In genomic region chr13:91144054-91144453, GRCh38 we compare ENCODE assay signal across 15 cellular contexts.
DNase-seq lines count a peak whose midpoint lies in the region; ATAC-seq, FAIRE-seq and TF ChIP-seq lines count a peak whose summit lies in the region.
"Had no signal": no experiment of that assay in that cellular context is flagged by ENCODE, and none has a peak within 500 bp of the region (broad histone marks: within the 10 kb centered on the region; RNA-seq: fewer than 3 reads in every experiment).

No MANE protein-coding gene starts in this region.

- in situ Hi-C loops in KBM-7 (cut with MboI; ENCODE audit: low pct_unique_long_range_greater_than_20kb, low sequenced_read_pairs), result no loop called here

- intact Hi-C loops in pancreas (cut with DNase I), result no loop called here

- H3K9me3 ChIP-seq in pancreas (no peaks in the 10 kb centered on the region), T-helper 17 cell (ENCODE audit: control insufficient read depth, low read length, poor library complexity, severe bottlenecking) (no peaks in the 10 kb centered on the region)
- H3K9me3 ChIP-seq: sigmoid colon had no signal

- no peak for TF ChIP-seq CTCF in bronchial epithelial cell (IDR thresholded peaks at IDR 0.05; ENCODE audit: insufficient read depth, low read length, severe bottlenecking)
- TF ChIP-seq CTCF in pancreas (IDR thresholded peaks at IDR 0.05), result no peak

- no peaks in the 10 kb centered on the region for H3K27me3 ChIP-seq in bronchial epithelial cell (ENCODE audit: control insufficient read depth, insufficient read depth, low read length)
- no peaks in the 10 kb centered on the region for H3K27me3 ChIP-seq in pancreas
- H3K27me3 ChIP-seq: sigmoid colon had no signal

- peaks cover 2% of the 10 kb centered on the region for H3K4me1 Mint-ChIP-seq in T-helper 17 cell
- H3K4me1 Mint-ChIP-seq: CD4-positive, CD25-positive, alpha-beta regulatory T cell; central memory CD8-positive, alpha-beta T cell; naive thymus-derived CD8-positive, alpha-beta T cell had no signal

- H3K4me3 Mint-ChIP-seq in T-helper 17 cell, result no peak overlapping the region
- H3K4me3 Mint-ChIP-seq: CD4-positive, CD25-positive, alpha-beta regulatory T cell; central memory CD8-positive, alpha-beta T cell; naive thymus-derived CD8-positive, alpha-beta T cell had no signal

- peaks cover 0 to 13% (median 5%) of the 10 kb centered on the region in 3 donors for H3K4me1 ChIP-seq in pancreas
- H3K4me1 ChIP-seq: sigmoid colon had no signal

- FAIRE-seq in bronchial epithelial cell (lab: Jason Lieb, UNC) (peak; percentile 18), pancreas (lab: Jason Lieb, UNC) (no peak)
- FAIRE-seq: TTC549 had no signal

- peak overlapping the region in 1 of 4 donors; percentile 57 for H3K27ac ChIP-seq in pancreas
- H3K27ac ChIP-seq: sigmoid colon had no signal

- H3K36me3 ChIP-seq in bronchial epithelial cell (ENCODE audit: control insufficient read depth, insufficient read depth, low read length) (no peaks in the 10 kb centered on the region), pancreas (no peaks in the 10 kb centered on the region)
- H3K36me3 ChIP-seq: sigmoid colon had no signal

- DNase-seq in KBM-7 (peak; percentile 81), OCI-M2 (lab: John Stamatoyannopoulos, UW; ENCODE audit: unreplicated experiment) (peak; percentile 72), bronchial epithelial cell (ENCODE audit: low read depth) (no peak), pancreas (no peak), T-helper 17 cell (no peak), COR-L47 (lab: John Stamatoyannopoulos, UW) (no peak), GOT3 (lab: John Stamatoyannopoulos, UW) (no peak)
- DNase-seq: activated naive CD4-positive, alpha-beta T cell treated with anti-CD3 and anti-CD28 coated beads, Interleukin-2, amount 50 U/mL, for 16 hours; CD4-positive, CD25-positive, alpha-beta regulatory T cell; naive thymus-derived CD8-positive, alpha-beta T cell; sigmoid colon had no signal

- H3K27ac Mint-ChIP-seq in T-helper 17 cell, result no peak overlapping the region
- H3K27ac Mint-ChIP-seq: CD4-positive, CD25-positive, alpha-beta regulatory T cell; naive thymus-derived CD8-positive, alpha-beta T cell had no signal

- peaks cover 31% of the 10 kb centered on the region for H3K27me3 Mint-ChIP-seq in T-helper 17 cell
- H3K27me3 Mint-ChIP-seq: CD4-positive, CD25-positive, alpha-beta regulatory T cell had no signal

- H3K36me3 Mint-ChIP-seq in T-helper 17 cell (ENCODE audit: low read depth), result no peaks in the 10 kb centered on the region
- H3K36me3 Mint-ChIP-seq: CD4-positive, CD25-positive, alpha-beta regulatory T cell; naive thymus-derived CD8-positive, alpha-beta T cell had no signal

- ATAC-seq in pancreas (peak in 3 of 4 donors; percentile 31 to 61 (median 51)), T-helper 17 cell (no peak), HG03469 (IDR thresholded peaks at IDR 0.05; ENCODE audit: unreplicated experiment) (no peak)
- ATAC-seq: naive thymus-derived CD8-positive, alpha-beta T cell; Panc1 had no signal

- H3K4me3 ChIP-seq in bronchial epithelial cell (ENCODE audit: low read depth, low read length) (no peak overlapping the region), pancreas (no peak overlapping the region)
- H3K4me3 ChIP-seq: sigmoid colon had no signal

- WGBS in pancreas, 2 donors, result 37 to 52% methylated on average over 2 of the region's 2 CpGs

Comparison
In these comparisons a context has a peak if more than half of its experiments do, and no peak if none do; other contexts are left out.
1. DNase-seq: peak in KBM-7 (single experiment) and OCI-M2 (single experiment); none in bronchial epithelial cell (single experiment), pancreas (0 of 6), T-helper 17 cell (0 of 3), COR-L47 (single experiment) and GOT3 (single experiment).
2. ATAC-seq: peak in pancreas (3 of 4); none in T-helper 17 cell (single experiment) and HG03469 (single experiment).